Comparison of ENCODE assay signal across 39 cellular contexts in the genomic region with DNA sequence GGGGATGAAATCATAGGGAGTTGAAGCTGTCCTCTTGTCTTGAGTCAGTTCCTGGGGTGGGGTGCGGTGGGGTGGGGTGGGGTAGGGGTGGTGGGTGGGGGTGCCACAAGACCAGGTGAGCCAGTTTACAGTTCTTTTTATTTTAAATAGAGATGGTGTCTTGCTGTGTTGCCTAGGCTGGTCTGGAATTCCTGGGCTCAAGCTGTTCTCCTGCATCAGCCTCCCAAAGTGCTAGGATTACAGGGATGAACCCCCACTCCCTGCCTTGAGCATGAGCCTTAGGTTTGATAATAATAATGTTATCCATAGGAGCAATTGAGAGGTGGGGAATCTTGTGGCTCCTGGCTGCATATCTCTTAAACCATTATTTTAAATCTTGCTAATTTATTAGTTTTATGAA.
"Had no signal": no experiment of that assay in that cellular context is flagged by ENCODE, and none has a peak within 500 bp of the region (broad histone marks: within the 10 kb centered on the region; RNA-seq: fewer than 3 reads in every experiment).

No MANE protein-coding gene starts in this region.

- H3K36me3 ChIP-seq: brain microvascular endothelial cell, breast epithelium, cardiac muscle cell had no signal

- DNase-seq: activated effector memory CD4-positive, alpha-beta T cell treated with anti-CD3 and anti-CD28 coated beads, Interleukin-2, amount 50 U/mL, for 16 hours; activated effector memory CD4-positive, alpha-beta T cell treated with Interleukin-2 at 50 U/mL for 16 hours; activated gamma-delta T cell; activated gamma-delta T cell treated with Interleukin-2 at 50 U/mL for 16 hours; activated naive CD4-positive, alpha-beta T cell; activated naive CD4-positive, alpha-beta T cell treated with anti-CD3 and anti-CD28 coated beads for 36 hours; activated naive CD4-positive, alpha-beta T cell treated with anti-CD3 and anti-CD28 coated beads, Interleukin-2, amount 10 ng/mL, durations not matched to agents 7 days and 5 days; activated naive CD4-positive, alpha-beta T cell treated with anti-CD3 and anti-CD28 coated beads, Interleukin-2, amount 50 U/mL, for 16 hours; activated naive CD4-positive, alpha-beta T cell treated with Interleukin-2 at 50 U/mL for 16 hours; activated naive CD8-positive, alpha-beta T cell treated with anti-CD3 and anti-CD28 coated beads for 36 hours; activated naive CD8-positive, alpha-beta T cell treated with anti-CD3 and anti-CD28 coated beads, Interleukin-2, amount 10 ng/mL, durations not matched to agents 7 days and 5 days; activated naive CD8-positive, alpha-beta T cell treated with anti-CD3 and anti-CD28 coated beads, Interleukin-2, amount 50 U/mL, for 24 hours; activated T-cell treated with anti-CD3 and anti-CD28 coated beads, Interleukin-2, amount 50 U/mL, for 24 hours; activated T-cell treated with anti-CD3 and anti-CD28 coated beads, Interleukin-2, amount 50 U/mL, for 4 hours; activated T-cell treated with anti-CD3 and anti-CD28 coated beads, Interleukin-2, amount 50 U/mL, for 48 hours; activated T-cell treated with anti-CD3 and anti-CD28 coated beads, Interleukin-2, amount 50 U/mL, for 72 hours; amniotic stem cell; amygdala; anterior cingulate cortex; aorta; body of pancreas; brain microvascular endothelial cell; caudate nucleus; central memory CD4-positive, alpha-beta T cell; cerebellar nuclear complex had no signal

- H3K4me3 ChIP-seq: ascending aorta, body of pancreas, breast epithelium, cardiac muscle cell had no signal

- ATAC-seq: activated naive CD4-positive, alpha-beta T cell treated with anti-CD3 and anti-CD28 coated beads, Interleukin-2, amount 50 U/mL, for 72 hours; activated naive CD8-positive, alpha-beta T cell treated with anti-CD3 and anti-CD28 coated beads, Interleukin-2, amount 50 U/mL, for 24 hours; activated T-cell treated with anti-CD3 and anti-CD28 coated beads, Interleukin-2, amount 50 U/mL, for 4 hours; activated T-cell treated with anti-CD3 and anti-CD28 coated beads, Interleukin-2, amount 50 U/mL, for 72 hours; activated T-helper 17 cell treated with anti-CD3 and anti-CD28 coated beads, Interleukin-2, amount 50 U/mL, for 72 hours; body of pancreas had no signal

- FAIRE-seq: astrocyte, bronchial epithelial cell, colon had no signal

- H3K27ac ChIP-seq: ascending aorta, body of pancreas, brain microvascular endothelial cell, breast epithelium, cardiac muscle cell had no signal

- H3K27me3 ChIP-seq: ascending aorta, body of pancreas, brain microvascular endothelial cell, breast epithelium, cardiac muscle cell had no signal

- H3K4me3 Mint-ChIP-seq: activated naive CD4-positive, alpha-beta T cell treated with anti-CD3 and anti-CD28 coated beads for 36 hours; activated naive CD4-positive, alpha-beta T cell treated with anti-CD3 and anti-CD28 coated beads, Interleukin-2, amount 10 ng/mL, durations not matched to agents 7 days and 5 days; activated naive CD4-positive, alpha-beta T cell treated with anti-CD3 and anti-CD28 coated beads, Interleukin-2, amount 50 U/mL, for 24 hours; activated naive CD8-positive, alpha-beta T cell; activated naive CD8-positive, alpha-beta T cell treated with anti-CD3 and anti-CD28 coated beads for 36 hours; activated naive CD8-positive, alpha-beta T cell treated with anti-CD3 and anti-CD28 coated beads, Interleukin-2, amount 10 ng/mL, durations not matched to agents 7 days and 5 days; activated naive CD8-positive, alpha-beta T cell treated with anti-CD3 and anti-CD28 coated beads, Interleukin-2, amount 50 U/mL, for 24 hours; activated T-cell treated with anti-CD3 and anti-CD28 coated beads, Interleukin-2, amount 50 U/mL, for 24 hours; activated T-cell treated with anti-CD3 and anti-CD28 coated beads, Interleukin-2, amount 50 U/mL, for 4 hours; activated T-cell treated with anti-CD3 and anti-CD28 coated beads, Interleukin-2, amount 50 U/mL, for 72 hours; activated T-helper 1 cell treated with anti-CD3 and anti-CD28 coated beads, Interleukin-12 subunit alpha, Interleukin-12 subunit beta, Interleukin-2, Interleukin-4 antibody, amounts not matched to agents 30 ng/mL and 10 ng/mL and 1 ng/mL, durations not matched to agents 14 hours and 24 hours and 36 hours; activated T-helper 17 cell treated with anti-CD3 and anti-CD28 coated beads, Interleukin-2, amount 50 U/mL, for 72 hours; brain; central memory CD8-positive, alpha-beta T cell had no signal

- H3K4me1 ChIP-seq: ascending aorta, body of pancreas, breast epithelium had no signal

- H3K27ac Mint-ChIP-seq: activated naive CD4-positive, alpha-beta T cell treated with anti-CD3 and anti-CD28 coated beads for 36 hours; activated naive CD4-positive, alpha-beta T cell treated with anti-CD3 and anti-CD28 coated beads, Interleukin-2, amount 10 ng/mL, durations not matched to agents 7 days and 5 days; activated naive CD4-positive, alpha-beta T cell treated with anti-CD3 and anti-CD28 coated beads, Interleukin-2, amount 50 U/mL, for 24 hours; activated naive CD4-positive, alpha-beta T cell treated with anti-CD3 and anti-CD28 coated beads, Interleukin-2, amount 50 U/mL, for 72 hours; activated naive CD8-positive, alpha-beta T cell; activated naive CD8-positive, alpha-beta T cell treated with anti-CD3 and anti-CD28 coated beads for 36 hours; activated naive CD8-positive, alpha-beta T cell treated with anti-CD3 and anti-CD28 coated beads, Interleukin-2, amount 10 ng/mL, durations not matched to agents 7 days and 5 days; activated naive CD8-positive, alpha-beta T cell treated with anti-CD3 and anti-CD28 coated beads, Interleukin-2, amount 50 U/mL, for 24 hours; activated T-cell treated with anti-CD3 and anti-CD28 coated beads, Interleukin-2, amount 50 U/mL, for 24 hours; activated T-cell treated with anti-CD3 and anti-CD28 coated beads, Interleukin-2, amount 50 U/mL, for 72 hours; activated T-helper 1 cell treated with anti-CD3 and anti-CD28 coated beads, Interleukin-12 subunit alpha, Interleukin-12 subunit beta, Interleukin-2, Interleukin-4 antibody, amounts not matched to agents 30 ng/mL and 10 ng/mL and 1 ng/mL, durations not matched to agents 14 hours and 24 hours and 36 hours; activated T-helper 17 cell treated with anti-CD3 and anti-CD28 coated beads, Interleukin-2, amount 50 U/mL, for 72 hours; activated T-helper 2 cell treated with anti-CD3 and anti-CD28 coated beads, Interferon-gamma antibody, Interleukin-2, Interleukin-4, amounts not matched to agents 10 μg/mL and 5 μg/mL and 100 μg/mL, durations not matched to agents 14 hours and 24 hours and 36 hours had no signal

- H3K27me3 Mint-ChIP-seq: activated naive CD4-positive, alpha-beta T cell treated with anti-CD3 and anti-CD28 coated beads, Interleukin-2, amount 10 ng/mL, durations not matched to agents 7 days and 5 days; activated naive CD4-positive, alpha-beta T cell treated with anti-CD3 and anti-CD28 coated beads, Interleukin-2, amount 50 U/mL, for 24 hours; activated naive CD8-positive, alpha-beta T cell; activated naive CD8-positive, alpha-beta T cell treated with anti-CD3 and anti-CD28 coated beads for 36 hours; activated naive CD8-positive, alpha-beta T cell treated with anti-CD3 and anti-CD28 coated beads, Interleukin-2, amount 10 ng/mL, durations not matched to agents 7 days and 5 days; activated naive CD8-positive, alpha-beta T cell treated with anti-CD3 and anti-CD28 coated beads, Interleukin-2, amount 50 U/mL, for 24 hours; activated T-cell treated with anti-CD3 and anti-CD28 coated beads, Interleukin-2, amount 50 U/mL, for 24 hours; activated T-helper 17 cell treated with anti-CD3 and anti-CD28 coated beads, Interleukin-2, amount 50 U/mL, for 72 hours; brain; central memory CD8-positive, alpha-beta T cell had no signal

- H3K4me1 Mint-ChIP-seq: activated naive CD4-positive, alpha-beta T cell treated with anti-CD3 and anti-CD28 coated beads, Interleukin-2, amount 10 ng/mL, durations not matched to agents 7 days and 5 days; activated naive CD4-positive, alpha-beta T cell treated with anti-CD3 and anti-CD28 coated beads, Interleukin-2, amount 50 U/mL, for 24 hours; activated naive CD8-positive, alpha-beta T cell treated with anti-CD3 and anti-CD28 coated beads for 36 hours; activated naive CD8-positive, alpha-beta T cell treated with anti-CD3 and anti-CD28 coated beads, Interleukin-2, amount 10 ng/mL, durations not matched to agents 7 days and 5 days; activated naive CD8-positive, alpha-beta T cell treated with anti-CD3 and anti-CD28 coated beads, Interleukin-2, amount 50 U/mL, for 24 hours; activated T-helper 17 cell treated with anti-CD3 and anti-CD28 coated beads, Interleukin-2, amount 50 U/mL, for 72 hours; brain had no signal
